Comparison of ENCODE assay signal across 33 cellular contexts in the genomic region with DNA sequence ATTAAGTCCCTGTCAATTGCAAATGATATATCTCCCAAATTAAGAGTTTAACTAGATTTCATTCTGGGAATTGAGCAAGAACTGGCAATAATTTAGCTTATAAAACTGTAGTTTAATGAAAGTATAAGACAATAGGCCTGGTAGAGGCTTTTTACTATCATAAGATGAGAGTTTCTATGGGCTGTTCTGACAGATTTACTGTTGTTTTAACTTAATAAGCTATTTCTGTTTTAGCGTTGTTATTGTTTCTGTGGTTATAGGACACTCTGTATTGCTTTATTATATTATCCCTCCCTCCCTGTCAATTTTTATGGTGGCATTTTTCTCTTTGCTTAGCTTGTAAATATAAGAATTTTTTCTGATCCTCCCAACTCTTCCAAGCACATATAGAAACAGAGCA.
"Had no signal": no experiment of that assay in that cellular context is flagged by ENCODE, and none has a peak within 500 bp of the region (broad histone marks: within the 10 kb centered on the region; RNA-seq: fewer than 3 reads in every experiment).

No MANE protein-coding gene starts in this region.

- ATAC-seq: activated CD8-positive, alpha-beta T cell treated with anti-CD3 and anti-CD28 coated beads for 36 hours; activated naive CD4-positive, alpha-beta T cell treated with anti-CD3 and anti-CD28 coated beads, Interleukin-2, amount 50 U/mL, for 72 hours; activated T-cell treated with anti-CD3 and anti-CD28 coated beads, Interleukin-2, amount 50 U/mL, for 4 hours; activated T-cell treated with anti-CD3 and anti-CD28 coated beads, Interleukin-2, amount 50 U/mL, for 72 hours; activated T-helper 17 cell treated with anti-CD3 and anti-CD28 coated beads, Interleukin-2, amount 50 U/mL, for 72 hours had no signal

- DNase-seq: activated B cell treated with CpG ODN at 0.5 μM for 24 hours; activated CD4-positive, alpha-beta memory T cell treated with anti-CD3 and anti-CD28 coated beads for 36 hours; activated CD4-positive, alpha-beta T cell treated with anti-CD3 and anti-CD28 coated beads for 4 hours; activated CD4-positive, alpha-beta T cell treated with anti-CD3 and anti-CD28 coated beads, Interleukin-2, amount 10 ng/mL, durations not matched to agents 24 days and 14 days; activated CD4-positive, alpha-beta T cell treated with anti-CD3 and anti-CD28 coated beads, Interleukin-2, amount 50 U/mL, for 1 hour; activated CD4-positive, alpha-beta T cell treated with anti-CD3 and anti-CD28 coated beads, Interleukin-2, amount 50 U/mL, for 4 hours; activated CD4-positive, CD25-positive, alpha-beta regulatory T cell treated with anti-CD3 and anti-CD28 coated beads, Interleukin-2, amount 50 U/mL, for 72 hours; activated CD8-positive, alpha-beta memory T cell treated with anti-CD3 and anti-CD28 coated beads, Interleukin-2, amount 50 U/mL, for 4 hours; activated CD8-positive, alpha-beta T cell treated with anti-CD3 and anti-CD28 coated beads for 36 hours; activated effector memory CD4-positive, alpha-beta T cell treated with anti-CD3 and anti-CD28 coated beads, Interleukin-2, amount 50 U/mL, for 16 hours; activated gamma-delta T cell treated with Interleukin-2 at 50 U/mL for 16 hours; activated naive CD4-positive, alpha-beta T cell; activated naive CD4-positive, alpha-beta T cell treated with anti-CD3 and anti-CD28 coated beads for 36 hours; activated naive CD4-positive, alpha-beta T cell treated with anti-CD3 and anti-CD28 coated beads, Interleukin-2, amount 50 U/mL, for 16 hours; activated naive CD8-positive, alpha-beta T cell treated with anti-CD3 and anti-CD28 coated beads for 36 hours; activated T-cell treated with anti-CD3 and anti-CD28 coated beads for 4 hours; activated T-cell treated with anti-CD3 and anti-CD28 coated beads, Interleukin-2, amount 50 U/mL, for 1 hour; activated T-cell treated with anti-CD3 and anti-CD28 coated beads, Interleukin-2, amount 50 U/mL, for 4 hours; activated T-cell treated with anti-CD3 and anti-CD28 coated beads, Interleukin-2, amount 50 U/mL, for 72 hours; amygdala; anterior cingulate cortex; caudate nucleus; cerebellar nuclear complex; colonic mucosa; T-helper 2 cell; T-helper 9 cell had no signal

- H3K27me3 ChIP-seq: ascending aorta, cardiac muscle cell, colonic mucosa had no signal

- FAIRE-seq: bronchial epithelial cell, TTC549 had no signal

- H3K27ac ChIP-seq: ascending aorta, cardiac muscle cell, colonic mucosa, VCaP had no signal

- H3K4me3 ChIP-seq: ascending aorta, cardiac muscle cell, colonic mucosa had no signal

- H3K9me3 ChIP-seq: ascending aorta, colonic mucosa had no signal

- H3K36me3 ChIP-seq: ascending aorta, cardiac muscle cell, colonic mucosa had no signal

- H3K4me1 ChIP-seq: ascending aorta, colonic mucosa had no signal
